In genomic region chr18:48161201-48161910, GRCh38 we compare ENCODE assay signal across 8 cellular contexts.
DNase-seq lines count a peak whose midpoint lies in the region; ATAC-seq, FAIRE-seq and TF ChIP-seq lines count a peak whose summit lies in the region.

No MANE protein-coding gene starts in this region.

- H3K27me3 ChIP-seq in HepG2 (ENCODE audit: control insufficient read depth in 1 of 2, insufficient read depth in 2 of 2, low read length in 2 of 2): peaks cover 0 to 18% of the 10 kb centered on the region in 2 experiments; a peak in 1 of 5 replicates

- H3K36me3 ChIP-seq in HepG2 (replicated peaks in 1 of 2; ENCODE audit: control insufficient read depth in 1 of 2, insufficient read depth in 2 of 2, low read length in 2 of 2): no peaks in the 10 kb centered on the region

- no peaks in the 10 kb centered on the region for H4K20me1 ChIP-seq in HepG2 (ENCODE audit: insufficient read depth, low read length)

- H3K79me2 ChIP-seq in HepG2 (ENCODE audit: insufficient read depth, low read length): no peaks in the 10 kb centered on the region

- H3K9me3 Mint-ChIP-seq in dendritic cell treated with granulocyte-macrophage colony-stimulating factor and Interleukin-4, amounts not matched to agents 40 ng/mL and 50 ng/mL, for 4 days: no peaks in the 10 kb centered on the region

- peak overlapping the region; percentile 75 for H3K4me2 ChIP-seq in HepG2 (ENCODE audit: low read depth, low read length)

- no TSS peak for BruUV-seq in HepG2 (replicated peaks; lab: Mats Ljungman, UMichigan)

- peaks cover 52% of the 10 kb centered on the region for H3K4me1 Mint-ChIP-seq in dendritic cell treated with granulocyte-macrophage colony-stimulating factor and Interleukin-4, amounts not matched to agents 40 ng/mL and 50 ng/mL, for 4 days (ENCODE audit: low read depth)

- ATAC-seq in HG02938 (IDR thresholded peaks at IDR 0.05; ENCODE audit: unreplicated experiment) (peak; percentile 76), HepG2 (peak; percentile 88)

- H3K36me3 Mint-ChIP-seq in dendritic cell treated with granulocyte-macrophage colony-stimulating factor and Interleukin-4, amounts not matched to agents 40 ng/mL and 50 ng/mL, for 4 days (ENCODE audit: low read depth): no peaks in the 10 kb centered on the region

- POLR2A ChIA-PET in HepG2 (lab: Yijun Ruan, JAX): interaction anchor here (0.6 to 3.0 kb wide), 3 partner anchors 7 to 10 kb away, joined by 4 to 9 read pairs (median 4); no protein-coding TSS in a partner anchor

- H3K27ac Mint-ChIP-seq in dendritic cell treated with granulocyte-macrophage colony-stimulating factor and Interleukin-4, amounts not matched to agents 40 ng/mL and 50 ng/mL, for 4 days: peak overlapping the region; percentile 82

- H3K4me3 ChIP-seq in GM12875 (ENCODE audit: low read depth, low read length): peak overlapping the region; percentile 26
- peak overlapping the region; percentile 59 to 73 (median 64); a peak in 5 of 6 replicates for H3K4me3 ChIP-seq in HepG2 (replicated peaks in 1 of 3; ENCODE audit: insufficient read depth in 1 of 3, low read depth in 2 of 3, low read length in 3 of 3)

- peak in 1 of 2 experiments; percentile 66; a peak in 2 of 4 replicates for TF ChIP-seq POLR2A in HepG2 (IDR thresholded peaks at IDR 0.05; ENCODE audit: insufficient read depth in 1 of 2, low read depth in 2 of 2, low read length in 2 of 2)

- H2AFZ ChIP-seq in HepG2 (ENCODE audit: low read length): no peak overlapping the region

- no peak for TF ChIP-seq CTCF in GM12875 (IDR thresholded peaks at IDR 0.05; ENCODE audit: borderline replicate concordance, insufficient read depth, low read depth, low read length)
- no peak for TF ChIP-seq CTCF in HepG2 (CRISPR knock-in tag; IDR thresholded peaks at IDR 0.05)

- CTCF ChIA-PET in HepG2 (lab: Yijun Ruan, JAX; ENCODE audit: low intra/inter-chr PET ratio, low total read pairs): no interaction called here

- peak overlapping the region; percentile 36; the same call in 1 of the 2 replicates for H3K9ac ChIP-seq in HepG2 (ENCODE audit: insufficient read depth, low read depth, low read length)

- in situ Hi-C loops in HepG2 (cut with HindIII; ENCODE audit: extremely low pct_ligation_motif_present, low pct_unique_long_range_greater_than_20kb): no loop called here

- 2% methylated on average over 30 of the region's 53 CpGs for WGBS in HepG2 (ENCODE audit: low lambda C conversion rate)

- intact Hi-C loops in dendritic cell treated with granulocyte-macrophage colony-stimulating factor and Interleukin-4, amounts not matched to agents 40 ng/mL and 50 ng/mL, for 4 days (cut with micrococcal nuclease): loop anchor here (5.0 to 10.0 kb wide), 3 partner anchors 63 to 251 kb away; partner anchors contain the start of gene SMAD2
- intact Hi-C loops in HepG2 (cut with micrococcal nuclease; ENCODE audit: unreplicated experiment): no loop called here

- TF ChIP-seq RAD21 in HepG2 (CRISPR knock-in tag; IDR thresholded peaks at IDR 0.05): peak; percentile 19; the same call in 1 of the 2 replicates

- peak; percentile 80 for DNase-seq in NCI-H2227 (lab: John Stamatoyannopoulos, UW; ENCODE audit: unreplicated experiment)
- peak; percentile 44 to 45 for DNase-seq in activated CD4-positive, alpha-beta T cell treated with anti-CD3 and anti-CD28 coated beads, Interleukin-2, amount 50 U/mL, for 24 hours (ENCODE audit: low read depth in 1 of 2, low spot score in 1 of 2)
- no peak for DNase-seq in HepG2 (ENCODE audit: low spot score)
- peak; percentile 43 for DNase-seq in stimulated activated CD4-positive, alpha-beta T cell treated with anti-CD3 and anti-CD28 coated beads, Interleukin-2, amount 100 ng/mL, for 4 hours (ENCODE audit: low read depth)
- DNase-seq in KG1 (lab: John Stamatoyannopoulos, UW): no peak

- no peaks in the 10 kb centered on the region for H3K9me3 ChIP-seq in HepG2 (ENCODE audit: low read length)

- FAIRE-seq in HepG2 (lab: Jason Lieb, UNC): no peak

- TF ChIP-seq EP300 in HepG2 (IDR thresholded peaks at IDR 0.05; ENCODE audit: low read depth in 2 of 2, low read length in 2 of 2): no peak
- no peak for TF ChIP-seq EP300 in HepG2 (CRISPR knock-in tag; IDR thresholded peaks at IDR 0.05; ENCODE audit: borderline replicate concordance)

- peaks cover 36% of the 10 kb centered on the region for H3K27me3 Mint-ChIP-seq in dendritic cell treated with granulocyte-macrophage colony-stimulating factor and Interleukin-4, amounts not matched to agents 40 ng/mL and 50 ng/mL, for 4 days

- peak overlapping the region; percentile 79 for H3K4me3 Mint-ChIP-seq in dendritic cell treated with granulocyte-macrophage colony-stimulating factor and Interleukin-4, amounts not matched to agents 40 ng/mL and 50 ng/mL, for 4 days

- H3K27ac ChIP-seq in HepG2 (ENCODE audit: extremely low read length, insufficient read depth, low read length): no peak overlapping the region

- H3K4me1 ChIP-seq in HepG2 (ENCODE audit: insufficient read depth, low read length): peaks cover 58% of the 10 kb centered on the region

TF ChIP-seq in HepG2, 621 proteins besides CTCF, POLR2A, EP300 and RAD21 (continues in another document):
- no peak for TF ChIP-seq AGO2 (optimal IDR thresholded peaks at IDR 0.05; ENCODE audit: low read depth, low read length)
- TF ChIP-seq CCAR2 (optimal IDR thresholded peaks at IDR 0.05; ENCODE audit: low read depth, low read length): no peak
- peak; percentile 46; the same call in 1 of the 2 replicates for TF ChIP-seq GABPB1 (CRISPR knock-in tag; IDR thresholded peaks at IDR 0.05)
- TF ChIP-seq ZNF318 (CRISPR knock-in tag; IDR thresholded peaks at IDR 0.05): no peak
- TF ChIP-seq PATZ1 (CRISPR knock-in tag; IDR thresholded peaks at IDR 0.05): peak; percentile 52; the same call in 1 of the 2 replicates
- TF ChIP-seq PAF1 (CRISPR knock-in tag; IDR thresholded peaks at IDR 0.05): no peak
- peak; percentile 64 for TF ChIP-seq ZFY (CRISPR knock-in tag; IDR thresholded peaks at IDR 0.05)

Comparison
In these comparisons a context has a peak if more than half of its experiments do, and no peak if none do; other contexts are left out.
1. DNase-seq: peak in NCI-H2227 (single experiment), activated CD4-positive, alpha-beta T cell treated with anti-CD3 and anti-CD28 coated beads, Interleukin-2, amount 50 U/mL, for 24 hours (2 of 2) and stimulated activated CD4-positive, alpha-beta T cell treated with anti-CD3 and anti-CD28 coated beads, Interleukin-2, amount 100 ng/mL, for 4 hours (single experiment); none in HepG2 (single experiment) and KG1 (single experiment).